ENCODE assay signal across 1 cellular context in genomic region chr12:52920937-52921336, GRCh38.
TF ChIP-seq lines count a peak whose summit lies in the region.

No MANE protein-coding gene starts in this region.

TF ChIP-seq in WTC11, 78 proteins besides CTCF, POLR2A, EP300 and RAD21:
- TF ChIP-seq ZNF138 (CRISPR knock-in tag; conservative IDR thresholded peaks at IDR 0.05) (no peak), NFE2L1 (CRISPR knock-in tag; IDR thresholded peaks at IDR 0.05) (no peak), E2F1 (CRISPR knock-in tag; IDR thresholded peaks at IDR 0.05) (no peak), CREM (CRISPR knock-in tag; IDR thresholded peaks at IDR 0.05) (no peak), ETV6 (CRISPR knock-in tag; IDR thresholded peaks at IDR 0.05) (no peak), CDX4 (CRISPR knock-in tag; IDR thresholded peaks at IDR 0.05; ENCODE audit: borderline replicate concordance) (no peak), GTF2I (CRISPR knock-in tag; conservative IDR thresholded peaks at IDR 0.05) (no peak)
